ENCODE assay signal across 24 cellular contexts in the genomic region with DNA sequence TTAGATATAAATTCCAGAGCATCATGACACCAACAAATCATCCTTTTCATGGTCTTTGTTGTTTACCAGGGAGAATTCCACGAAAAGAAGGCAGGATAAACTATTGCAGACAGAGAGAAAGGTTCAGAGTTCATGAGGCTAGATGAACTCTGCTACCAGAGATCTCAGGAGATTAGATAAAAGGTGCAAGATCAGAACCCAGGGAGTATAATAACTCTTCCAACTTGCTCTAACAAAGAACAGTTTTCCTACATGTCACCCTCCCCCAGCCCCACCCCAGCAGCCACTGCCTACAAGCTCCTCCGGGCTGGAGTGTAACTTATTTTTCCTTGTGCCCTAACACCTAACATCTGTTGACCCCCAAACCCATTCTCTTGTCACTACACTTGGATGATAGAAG.
"Had no signal": no experiment of that assay in that cellular context is flagged by ENCODE, and none has a peak within 500 bp of the region (broad histone marks: within the 10 kb centered on the region; RNA-seq: fewer than 3 reads in every experiment).

No MANE protein-coding gene starts in this region.

- ATAC-seq: activated T-helper 17 cell treated with anti-CD3 and anti-CD28 coated beads, Interleukin-2, amount 50 U/mL, for 72 hours; T-cell had no signal

- H3K4me1 Mint-ChIP-seq: activated CD4-positive, alpha-beta T cell treated with anti-CD3 and anti-CD28 coated beads, Interleukin-2, amount 10 ng/mL, durations not matched to agents 7 days and 5 days; activated naive CD4-positive, alpha-beta T cell treated with anti-CD3 and anti-CD28 coated beads, Interleukin-2, amount 10 ng/mL, durations not matched to agents 7 days and 5 days; activated naive CD8-positive, alpha-beta T cell treated with anti-CD3 and anti-CD28 coated beads for 36 hours; activated T-helper 17 cell treated with anti-CD3 and anti-CD28 coated beads, Interleukin-2, amount 50 U/mL, for 72 hours; T-cell had no signal

- H3K27me3 Mint-ChIP-seq: activated CD4-positive, alpha-beta memory T cell treated with anti-CD3 and anti-CD28 coated beads for 36 hours; activated CD4-positive, alpha-beta T cell treated with anti-CD3 and anti-CD28 coated beads, Interleukin-2, amount 10 ng/mL, durations not matched to agents 7 days and 5 days; activated naive CD8-positive, alpha-beta T cell treated with anti-CD3 and anti-CD28 coated beads for 36 hours; activated T-helper 17 cell treated with anti-CD3 and anti-CD28 coated beads, Interleukin-2, amount 50 U/mL, for 72 hours; T-cell had no signal

- H3K9me3 Mint-ChIP-seq: activated CD4-positive, alpha-beta memory T cell treated with anti-CD3 and anti-CD28 coated beads for 36 hours; activated CD4-positive, alpha-beta T cell treated with anti-CD3 and anti-CD28 coated beads, Interleukin-2, amount 10 ng/mL, durations not matched to agents 7 days and 5 days; activated naive CD4-positive, alpha-beta T cell treated with anti-CD3 and anti-CD28 coated beads, Interleukin-2, amount 10 ng/mL, durations not matched to agents 7 days and 5 days; activated naive CD8-positive, alpha-beta T cell treated with anti-CD3 and anti-CD28 coated beads for 36 hours; activated T-helper 17 cell treated with anti-CD3 and anti-CD28 coated beads, Interleukin-2, amount 50 U/mL, for 72 hours; T-cell had no signal

- H3K9me3 ChIP-seq: MG63 had no signal

- H3K27ac Mint-ChIP-seq: activated CD4-positive, alpha-beta memory T cell treated with anti-CD3 and anti-CD28 coated beads for 36 hours; activated CD4-positive, alpha-beta T cell treated with anti-CD3 and anti-CD28 coated beads, Interleukin-2, amount 10 ng/mL, durations not matched to agents 7 days and 5 days; activated naive CD4-positive, alpha-beta T cell treated with anti-CD3 and anti-CD28 coated beads, Interleukin-2, amount 10 ng/mL, durations not matched to agents 7 days and 5 days; activated naive CD8-positive, alpha-beta T cell treated with anti-CD3 and anti-CD28 coated beads for 36 hours; activated T-helper 17 cell treated with anti-CD3 and anti-CD28 coated beads, Interleukin-2, amount 50 U/mL, for 72 hours; T-cell had no signal

- H3K36me3 ChIP-seq: MG63 had no signal

- H3K4me3 Mint-ChIP-seq: activated CD4-positive, alpha-beta memory T cell treated with anti-CD3 and anti-CD28 coated beads for 36 hours; activated CD4-positive, alpha-beta T cell treated with anti-CD3 and anti-CD28 coated beads, Interleukin-2, amount 10 ng/mL, durations not matched to agents 7 days and 5 days; activated naive CD4-positive, alpha-beta T cell treated with anti-CD3 and anti-CD28 coated beads, Interleukin-2, amount 10 ng/mL, durations not matched to agents 7 days and 5 days; activated naive CD8-positive, alpha-beta T cell treated with anti-CD3 and anti-CD28 coated beads for 36 hours; activated T-helper 17 cell treated with anti-CD3 and anti-CD28 coated beads, Interleukin-2, amount 50 U/mL, for 72 hours; T-cell had no signal

- FAIRE-seq: RCC 7860 had no signal

- DNase-seq: activated CD4-positive, alpha-beta memory T cell treated with anti-CD3 and anti-CD28 coated beads for 36 hours; activated CD4-positive, alpha-beta T cell treated with anti-CD3 and anti-CD28 coated beads, Interleukin-2, amount 10 ng/mL, durations not matched to agents 7 days and 5 days; activated CD4-positive, CD25-positive, alpha-beta regulatory T cell; activated gamma-delta T cell treated with Interleukin-2 at 50 U/mL for 16 hours; activated naive CD4-positive, alpha-beta T cell treated with anti-CD3 and anti-CD28 coated beads, Interleukin-2, amount 10 ng/mL, durations not matched to agents 7 days and 5 days; activated naive CD8-positive, alpha-beta T cell treated with anti-CD3 and anti-CD28 coated beads for 36 hours; activated T-cell treated with anti-CD3 and anti-CD28 coated beads for 4 hours; activated T-cell treated with anti-CD3 and anti-CD28 coated beads, Interleukin-2, amount 50 U/mL, for 48 hours; KG1; MG63; NCI-H1105; NCI-H1436; NCI-H1694 treated with DMSO at 0.1 percent for 48 hours; NCI-H2029 treated with DMSO at 0.1 percent for 48 hours; NCI-H345; NCI-H510A; NCI-H69; SHP77; T-cell; T-helper 2 cell; T1000 had no signal

- H3K27me3 ChIP-seq: MG63 had no signal

- H3K27ac ChIP-seq: VCaP had no signal

- H3K4me3 ChIP-seq: MG63 had no signal

- H3K36me3 Mint-ChIP-seq: activated CD4-positive, alpha-beta memory T cell treated with anti-CD3 and anti-CD28 coated beads for 36 hours; activated naive CD4-positive, alpha-beta T cell treated with anti-CD3 and anti-CD28 coated beads, Interleukin-2, amount 10 ng/mL, durations not matched to agents 7 days and 5 days; activated naive CD8-positive, alpha-beta T cell treated with anti-CD3 and anti-CD28 coated beads for 36 hours; T-cell had no signal
